9 cellular contexts compared by ENCODE assay signal in genomic region chr7:66283003-66283920, GRCh38.
DNase-seq lines count a peak whose midpoint lies in the region; ATAC-seq and TF ChIP-seq lines count a peak whose summit lies in the region.
"Had no signal": no experiment of that assay in that cellular context is flagged by ENCODE, and none has a peak within 500 bp of the region (broad histone marks: within the 10 kb centered on the region; RNA-seq: fewer than 3 reads in every experiment).

No MANE protein-coding gene starts in this region.

- no peak for ATAC-seq in HG03469 (IDR thresholded peaks at IDR 0.05; ENCODE audit: unreplicated experiment)
- ATAC-seq in GM21423 (IDR thresholded peaks at IDR 0.05; ENCODE audit: unreplicated experiment), result no peak

- H3K27me3 Mint-ChIP-seq in osteocyte (ENCODE audit: unreplicated experiment), result no peaks in the 10 kb centered on the region

- peak overlapping the region; percentile 86 for H3K27ac Mint-ChIP-seq in osteocyte (ENCODE audit: unreplicated experiment)

- H3K4me1 Mint-ChIP-seq in osteocyte (ENCODE audit: unreplicated experiment), result peaks cover 33% of the 10 kb centered on the region

- TF ChIP-seq CTCF in epithelial cell of esophagus (IDR thresholded peaks at IDR 0.05; ENCODE audit: insufficient read depth, low read depth, low read length, missing control alignments) (no peak), osteocyte (IDR thresholded peaks at IDR 0.05) (no peak)

- no peaks in the 10 kb centered on the region for H3K9me3 Mint-ChIP-seq in osteocyte (ENCODE audit: unreplicated experiment)

- H3K4me3 ChIP-seq in epithelial cell of esophagus (ENCODE audit: low read length), result no peak overlapping the region

- H3K4me3 Mint-ChIP-seq in osteocyte (ENCODE audit: unreplicated experiment), result no peak overlapping the region

- peaks cover 2% of the 10 kb centered on the region for H3K36me3 Mint-ChIP-seq in osteocyte (ENCODE audit: unreplicated experiment)

- DNase-seq in AML-193 (lab: John Stamatoyannopoulos, UW) (peak; percentile 12 to 43), NCI-H226 (peak; percentile 66), epithelial cell of esophagus (ENCODE audit: low read depth) (peak; percentile 85), osteocyte (ENCODE audit: extremely low spot score, unreplicated experiment) (no peak), occipital lobe (lab: John Stamatoyannopoulos, UW) (no peak)
- no peak for DNase-seq in stimulated activated CD4-positive, alpha-beta T cell treated with anti-CD3 and anti-CD28 coated beads, Interleukin-1b, Interleukin-23, amount 100 ng/mL, for 48 hours
- DNase-seq: activated CD8-positive, alpha-beta memory T cell treated with anti-CD3 and anti-CD28 coated beads, Interleukin-2, amount 50 U/mL, for 4 hours had no signal

Comparison
In these comparisons a context has a peak if more than half of its experiments do, and no peak if none do; other contexts are left out.
1. DNase-seq: peak in AML-193 (2 of 2), NCI-H226 (single experiment) and epithelial cell of esophagus (single experiment); none in osteocyte (single experiment), stimulated activated CD4-positive, alpha-beta T cell treated with anti-CD3 and anti-CD28 coated beads, Interleukin-1b, Interleukin-23, amount 100 ng/mL, for 48 hours (single experiment) and occipital lobe (single experiment).